Comparison of ENCODE assay signal across 1 cellular context in the genomic region with DNA sequence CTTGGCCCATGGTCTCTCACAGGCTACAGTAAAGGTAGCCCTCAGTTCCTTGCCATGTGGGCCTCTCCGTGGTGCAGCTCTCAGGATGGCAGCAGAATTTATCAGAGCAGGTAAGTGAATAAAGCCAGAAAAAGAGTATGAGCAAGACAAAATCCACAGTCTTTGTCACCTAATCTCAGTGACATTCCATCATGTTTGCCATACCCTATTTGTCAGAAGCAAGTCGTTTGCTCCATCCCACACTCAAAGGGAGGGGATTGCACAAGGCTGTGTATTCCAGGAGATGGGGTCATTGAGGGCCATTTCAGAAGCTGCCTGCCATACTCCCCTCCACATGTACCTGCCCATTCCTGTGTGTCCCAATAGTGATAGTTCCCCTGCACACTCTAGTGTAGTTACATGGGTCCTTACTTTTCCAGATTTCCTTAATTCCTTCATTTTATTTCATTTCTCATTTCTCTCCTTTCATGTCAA.
A peak's percentile ranks its signal among the peaks of the same experiment; 100 is the strongest.
TF ChIP-seq lines count a peak whose summit lies in the region.

No MANE protein-coding gene starts in this region.

TF ChIP-seq in HepG2, 621 proteins besides CTCF, POLR2A, EP300 and RAD21 (continued from another document and continues in another):
- TF ChIP-seq, protein P1, sequence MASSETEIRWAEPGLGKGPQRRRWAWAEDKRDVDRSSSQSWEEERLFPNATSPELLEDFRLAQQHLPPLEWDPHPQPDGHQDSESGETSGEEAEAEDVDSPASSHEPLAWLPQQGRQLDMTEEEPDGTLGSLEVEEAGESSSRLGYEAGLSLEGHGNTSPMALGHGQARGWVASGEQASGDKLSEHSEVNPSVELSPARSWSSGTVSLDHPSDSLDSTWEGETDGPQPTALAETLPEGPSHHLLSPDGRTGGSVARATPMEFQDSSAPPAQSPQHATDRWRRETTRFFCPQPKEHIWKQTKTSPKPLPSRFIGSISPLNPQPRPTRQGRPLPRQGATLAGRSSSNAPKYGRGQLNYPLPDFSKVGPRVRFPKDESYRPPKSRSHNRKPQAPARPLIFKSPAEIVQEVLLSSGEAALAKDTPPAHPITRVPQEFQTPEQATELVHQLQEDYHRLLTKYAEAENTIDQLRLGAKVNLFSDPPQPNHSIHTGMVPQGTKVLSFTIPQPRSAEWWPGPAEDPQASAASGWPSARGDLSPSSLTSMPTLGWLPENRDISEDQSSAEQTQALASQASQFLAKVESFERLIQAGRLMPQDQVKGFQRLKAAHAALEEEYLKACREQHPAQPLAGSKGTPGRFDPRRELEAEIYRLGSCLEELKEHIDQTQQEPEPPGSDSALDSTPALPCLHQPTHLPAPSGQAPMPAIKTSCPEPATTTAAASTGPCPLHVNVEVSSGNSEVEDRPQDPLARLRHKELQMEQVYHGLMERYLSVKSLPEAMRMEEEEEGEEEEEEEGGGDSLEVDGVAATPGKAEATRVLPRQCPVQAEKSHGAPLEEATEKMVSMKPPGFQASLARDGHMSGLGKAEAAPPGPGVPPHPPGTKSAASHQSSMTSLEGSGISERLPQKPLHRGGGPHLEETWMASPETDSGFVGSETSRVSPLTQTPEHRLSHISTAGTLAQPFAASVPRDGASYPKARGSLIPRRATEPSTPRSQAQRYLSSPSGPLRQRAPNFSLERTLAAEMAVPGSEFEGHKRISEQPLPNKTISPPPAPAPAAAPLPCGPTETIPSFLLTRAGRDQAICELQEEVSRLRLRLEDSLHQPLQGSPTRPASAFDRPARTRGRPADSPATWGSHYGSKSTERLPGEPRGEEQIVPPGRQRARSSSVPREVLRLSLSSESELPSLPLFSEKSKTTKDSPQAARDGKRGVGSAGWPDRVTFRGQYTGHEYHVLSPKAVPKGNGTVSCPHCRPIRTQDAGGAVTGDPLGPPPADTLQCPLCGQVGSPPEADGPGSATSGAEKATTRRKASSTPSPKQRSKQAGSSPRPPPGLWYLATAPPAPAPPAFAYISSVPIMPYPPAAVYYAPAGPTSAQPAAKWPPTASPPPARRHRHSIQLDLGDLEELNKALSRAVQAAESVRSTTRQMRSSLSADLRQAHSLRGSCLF (CRISPR knock-in tag; IDR thresholded peaks at IDR 0.05; ENCODE audit: borderline replicate concordance) = no peak
- TF ChIP-seq ZNF207 (IDR thresholded peaks at IDR 0.05; ENCODE audit: borderline replicate concordance) (no peak), KLF13 (CRISPR knock-in tag; IDR thresholded peaks at IDR 0.05) (no peak), ZNF432 (CRISPR knock-in tag; IDR thresholded peaks at IDR 0.05; ENCODE audit: borderline replicate concordance) (no peak), ZNF138 (CRISPR knock-in tag; IDR thresholded peaks at IDR 0.05; ENCODE audit: low read depth) (no peak), NFIB (CRISPR knock-in tag; IDR thresholded peaks at IDR 0.05; ENCODE audit: borderline replicate concordance) (no peak), HNRNPH1 (optimal IDR thresholded peaks at IDR 0.05; ENCODE audit: low read depth, low read length) (no peak), NFE2L2 (IDR thresholded peaks at IDR 0.05; ENCODE audit: low read length) (no peak), ZKSCAN1 (IDR thresholded peaks at IDR 0.05; ENCODE audit: low read length) (no peak), ZNF709 (CRISPR knock-in tag; IDR thresholded peaks at IDR 0.05) (no peak; the same call in 1 of the 2 replicates), ZNF282 (IDR thresholded peaks at IDR 0.05; ENCODE audit: partially characterized antibody) (no peak), ONECUT2 (CRISPR knock-in tag; IDR thresholded peaks at IDR 0.05) (no peak), MAZ (IDR thresholded peaks at IDR 0.05; ENCODE audit: borderline replicate concordance, low read depth, low read length) (no peak), MAZ (CRISPR knock-in tag; IDR thresholded peaks at IDR 0.05; ENCODE audit: low read depth) (peak; percentile 33; the same call in 1 of the 2 replicates), ZEB1 (IDR thresholded peaks at IDR 0.05; ENCODE audit: insufficient replicate concordance, low read depth) (peak; percentile 42), CBFB (CRISPR knock-in tag; IDR thresholded peaks at IDR 0.05) (peak; percentile 49; the same call in 1 of the 2 replicates), SMC3 (IDR thresholded peaks at IDR 0.05; ENCODE audit: low read length) (peak; percentile 54; the same call in 1 of the 2 replicates), ZNF274 (CRISPR knock-in tag; IDR thresholded peaks at IDR 0.05) (no peak), ZNF160 (CRISPR knock-in tag; IDR thresholded peaks at IDR 0.05) (no peak), POLR2AphosphoS5 (IDR thresholded peaks at IDR 0.05; ENCODE audit: low read depth, low read length) (no peak), KAT7 (CRISPR knock-in tag; IDR thresholded peaks at IDR 0.05; ENCODE audit: borderline replicate concordance) (no peak), ZNF550 (CRISPR knock-in tag; IDR thresholded peaks at IDR 0.05; ENCODE audit: borderline replicate concordance) (no peak), SSRP1 (CRISPR knock-in tag; IDR thresholded peaks at IDR 0.05) (peak; percentile 78; the same call in 1 of the 2 replicates), ZNF430 (CRISPR knock-in tag; IDR thresholded peaks at IDR 0.05) (peak; percentile 58; the same call in 1 of the 2 replicates), ZNF772 (CRISPR knock-in tag; IDR thresholded peaks at IDR 0.05) (no peak), NFKB2 (CRISPR knock-in tag; IDR thresholded peaks at IDR 0.05; ENCODE audit: borderline replicate concordance) (no peak), DNMT3B (CRISPR knock-in tag; conservative IDR thresholded peaks at IDR 0.05) (peak; percentile 60; the same call in 1 of the 2 replicates), RNF2 (conservative IDR thresholded peaks at IDR 0.05; ENCODE audit: low read depth) (no peak), POLR2G (IDR thresholded peaks at IDR 0.05; ENCODE audit: low read depth, low read length) (peak; percentile 42; the same call in 1 of the 2 replicates), SOX5 (CRISPR knock-in tag; IDR thresholded peaks at IDR 0.05; ENCODE audit: borderline replicate concordance) (peak; percentile 85), ZNF230 (CRISPR knock-in tag; IDR thresholded peaks at IDR 0.05) (no peak), HOXA5 (CRISPR knock-in tag; IDR thresholded peaks at IDR 0.05) (no peak), SRSF1 (optimal IDR thresholded peaks at IDR 0.05; ENCODE audit: low read depth, low read length) (no peak), ZBTB20 (CRISPR knock-in tag; IDR thresholded peaks at IDR 0.05; ENCODE audit: borderline replicate concordance, low read depth) (peak; percentile 74; the same call in 1 of the 2 replicates)
- TF ChIP-seq, protein P2, sequence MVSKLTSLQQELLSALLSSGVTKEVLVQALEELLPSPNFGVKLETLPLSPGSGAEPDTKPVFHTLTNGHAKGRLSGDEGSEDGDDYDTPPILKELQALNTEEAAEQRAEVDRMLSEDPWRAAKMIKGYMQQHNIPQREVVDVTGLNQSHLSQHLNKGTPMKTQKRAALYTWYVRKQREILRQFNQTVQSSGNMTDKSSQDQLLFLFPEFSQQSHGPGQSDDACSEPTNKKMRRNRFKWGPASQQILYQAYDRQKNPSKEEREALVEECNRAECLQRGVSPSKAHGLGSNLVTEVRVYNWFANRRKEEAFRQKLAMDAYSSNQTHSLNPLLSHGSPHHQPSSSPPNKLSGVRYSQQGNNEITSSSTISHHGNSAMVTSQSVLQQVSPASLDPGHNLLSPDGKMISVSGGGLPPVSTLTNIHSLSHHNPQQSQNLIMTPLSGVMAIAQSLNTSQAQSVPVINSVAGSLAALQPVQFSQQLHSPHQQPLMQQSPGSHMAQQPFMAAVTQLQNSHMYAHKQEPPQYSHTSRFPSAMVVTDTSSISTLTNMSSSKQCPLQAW (CRISPR knock-in tag; IDR thresholded peaks at IDR 0.05) = peak; percentile 67
- TF ChIP-seq, protein P3, sequence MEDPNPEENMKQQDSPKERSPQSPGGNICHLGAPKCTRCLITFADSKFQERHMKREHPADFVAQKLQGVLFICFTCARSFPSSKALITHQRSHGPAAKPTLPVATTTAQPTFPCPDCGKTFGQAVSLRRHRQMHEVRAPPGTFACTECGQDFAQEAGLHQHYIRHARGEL (CRISPR knock-in tag; IDR thresholded peaks at IDR 0.05) = no peak
- TF ChIP-seq, protein P4, sequence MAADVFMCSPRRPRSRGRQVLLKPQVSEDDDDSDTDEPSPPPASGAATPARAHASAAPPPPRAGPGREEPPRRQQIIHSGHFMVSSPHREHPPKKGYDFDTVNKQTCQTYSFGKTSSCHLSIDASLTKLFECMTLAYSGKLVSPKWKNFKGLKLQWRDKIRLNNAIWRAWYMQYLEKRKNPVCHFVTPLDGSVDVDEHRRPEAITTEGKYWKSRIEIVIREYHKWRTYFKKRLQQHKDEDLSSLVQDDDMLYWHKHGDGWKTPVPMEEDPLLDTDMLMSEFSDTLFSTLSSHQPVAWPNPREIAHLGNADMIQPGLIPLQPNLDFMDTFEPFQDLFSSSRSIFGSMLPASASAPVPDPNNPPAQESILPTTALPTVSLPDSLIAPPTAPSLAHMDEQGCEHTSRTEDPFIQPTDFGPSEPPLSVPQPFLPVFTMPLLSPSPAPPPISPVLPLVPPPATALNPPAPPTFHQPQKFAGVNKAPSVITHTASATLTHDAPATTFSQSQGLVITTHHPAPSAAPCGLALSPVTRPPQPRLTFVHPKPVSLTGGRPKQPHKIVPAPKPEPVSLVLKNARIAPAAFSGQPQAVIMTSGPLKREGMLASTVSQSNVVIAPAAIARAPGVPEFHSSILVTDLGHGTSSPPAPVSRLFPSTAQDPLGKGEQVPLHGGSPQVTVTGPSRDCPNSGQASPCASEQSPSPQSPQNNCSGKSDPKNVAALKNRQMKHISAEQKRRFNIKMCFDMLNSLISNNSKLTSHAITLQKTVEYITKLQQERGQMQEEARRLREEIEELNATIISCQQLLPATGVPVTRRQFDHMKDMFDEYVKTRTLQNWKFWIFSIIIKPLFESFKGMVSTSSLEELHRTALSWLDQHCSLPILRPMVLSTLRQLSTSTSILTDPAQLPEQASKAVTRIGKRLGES (CRISPR knock-in tag; IDR thresholded peaks at IDR 0.05; ENCODE audit: borderline replicate concordance) = no peak
- TF ChIP-seq, protein P5, sequence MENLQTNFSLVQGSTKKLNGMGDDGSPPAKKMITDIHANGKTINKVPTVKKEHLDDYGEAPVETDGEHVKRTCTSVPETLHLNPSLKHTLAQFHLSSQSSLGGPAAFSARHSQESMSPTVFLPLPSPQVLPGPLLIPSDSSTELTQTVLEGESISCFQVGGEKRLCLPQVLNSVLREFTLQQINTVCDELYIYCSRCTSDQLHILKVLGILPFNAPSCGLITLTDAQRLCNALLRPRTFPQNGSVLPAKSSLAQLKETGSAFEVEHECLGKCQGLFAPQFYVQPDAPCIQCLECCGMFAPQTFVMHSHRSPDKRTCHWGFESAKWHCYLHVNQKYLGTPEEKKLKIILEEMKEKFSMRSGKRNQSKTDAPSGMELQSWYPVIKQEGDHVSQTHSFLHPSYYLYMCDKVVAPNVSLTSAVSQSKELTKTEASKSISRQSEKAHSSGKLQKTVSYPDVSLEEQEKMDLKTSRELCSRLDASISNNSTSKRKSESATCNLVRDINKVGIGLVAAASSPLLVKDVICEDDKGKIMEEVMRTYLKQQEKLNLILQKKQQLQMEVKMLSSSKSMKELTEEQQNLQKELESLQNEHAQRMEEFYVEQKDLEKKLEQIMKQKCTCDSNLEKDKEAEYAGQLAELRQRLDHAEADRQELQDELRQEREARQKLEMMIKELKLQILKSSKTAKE (CRISPR knock-in tag; IDR thresholded peaks at IDR 0.05; ENCODE audit: borderline replicate concordance) = peak; percentile 70; the same call in 1 of the 2 replicates
- TF ChIP-seq, protein P6, sequence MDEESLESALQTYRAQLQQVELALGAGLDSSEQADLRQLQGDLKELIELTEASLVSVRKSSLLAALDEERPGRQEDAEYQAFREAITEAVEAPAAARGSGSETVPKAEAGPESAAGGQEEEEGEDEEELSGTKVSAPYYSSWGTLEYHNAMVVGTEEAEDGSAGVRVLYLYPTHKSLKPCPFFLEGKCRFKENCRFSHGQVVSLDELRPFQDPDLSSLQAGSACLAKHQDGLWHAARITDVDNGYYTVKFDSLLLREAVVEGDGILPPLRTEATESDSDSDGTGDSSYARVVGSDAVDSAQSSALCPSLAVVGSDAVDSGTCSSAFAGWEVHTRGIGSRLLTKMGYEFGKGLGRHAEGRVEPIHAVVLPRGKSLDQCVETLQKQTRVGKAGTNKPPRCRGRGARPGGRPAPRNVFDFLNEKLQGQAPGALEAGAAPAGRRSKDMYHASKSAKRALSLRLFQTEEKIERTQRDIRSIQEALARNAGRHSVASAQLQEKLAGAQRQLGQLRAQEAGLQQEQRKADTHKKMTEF (CRISPR knock-in tag; IDR thresholded peaks at IDR 0.05) = peak; percentile 83
- TF ChIP-seq, protein P7, sequence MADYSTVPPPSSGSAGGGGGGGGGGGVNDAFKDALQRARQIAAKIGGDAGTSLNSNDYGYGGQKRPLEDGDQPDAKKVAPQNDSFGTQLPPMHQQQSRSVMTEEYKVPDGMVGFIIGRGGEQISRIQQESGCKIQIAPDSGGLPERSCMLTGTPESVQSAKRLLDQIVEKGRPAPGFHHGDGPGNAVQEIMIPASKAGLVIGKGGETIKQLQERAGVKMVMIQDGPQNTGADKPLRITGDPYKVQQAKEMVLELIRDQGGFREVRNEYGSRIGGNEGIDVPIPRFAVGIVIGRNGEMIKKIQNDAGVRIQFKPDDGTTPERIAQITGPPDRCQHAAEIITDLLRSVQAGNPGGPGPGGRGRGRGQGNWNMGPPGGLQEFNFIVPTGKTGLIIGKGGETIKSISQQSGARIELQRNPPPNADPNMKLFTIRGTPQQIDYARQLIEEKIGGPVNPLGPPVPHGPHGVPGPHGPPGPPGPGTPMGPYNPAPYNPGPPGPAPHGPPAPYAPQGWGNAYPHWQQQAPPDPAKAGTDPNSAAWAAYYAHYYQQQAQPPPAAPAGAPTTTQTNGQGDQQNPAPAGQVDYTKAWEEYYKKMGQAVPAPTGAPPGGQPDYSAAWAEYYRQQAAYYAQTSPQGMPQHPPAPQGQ (CRISPR knock-in tag; IDR thresholded peaks at IDR 0.05; ENCODE audit: borderline replicate concordance) = no peak; the same call in 1 of the 2 replicates
